ENCODE assay signal across 14 cellular contexts in genomic region chr9:100058699-100059579, GRCh38. TPM values are rescaled to one million over a fixed set of nuclear protein-coding genes. Genes with fewer than 3 reads are reported as not detected.
DNase-seq lines count a peak whose midpoint lies in the region; ATAC-seq lines count a peak whose summit lies in the region.
"Had no signal": no experiment of that assay in that cellular context is flagged by ENCODE, and none has a peak within 500 bp of the region (broad histone marks: within the 10 kb centered on the region; RNA-seq: fewer than 3 reads in every experiment).

No MANE protein-coding gene starts in this region.

- peaks cover 15% of the 10 kb centered on the region for H3K4me1 Mint-ChIP-seq in T-helper 17 cell
- H3K4me1 Mint-ChIP-seq in naive thymus-derived CD8-positive, alpha-beta T cell, result peaks cover 7 to 57% (median 11%) of the 10 kb centered on the region in 4 donors

- H3K4me3 Mint-ChIP-seq in T-helper 17 cell, result no peak overlapping the region
- peak overlapping the region in 1 of 10 donors; percentile 74 for H3K4me3 Mint-ChIP-seq in naive thymus-derived CD8-positive, alpha-beta T cell
- H3K4me3 Mint-ChIP-seq: WTC11 had no signal

- H3K27me3 Mint-ChIP-seq in T-helper 17 cell, result no peaks in the 10 kb centered on the region
- no peaks in the 10 kb centered on the region for H3K27me3 Mint-ChIP-seq in naive thymus-derived CD8-positive, alpha-beta T cell

- no peaks in the 10 kb centered on the region for H3K9me3 Mint-ChIP-seq in naive thymus-derived CD8-positive, alpha-beta T cell
- H3K9me3 Mint-ChIP-seq: WTC11 had no signal

- ATAC-seq in GM18517 (IDR thresholded peaks at IDR 0.05; ENCODE audit: unreplicated experiment) (peak; percentile 79), GM21423 (IDR thresholded peaks at IDR 0.05; ENCODE audit: unreplicated experiment) (peak; percentile 83), HG03064 (IDR thresholded peaks at IDR 0.05; ENCODE audit: low read depth, unreplicated experiment) (peak; percentile 72), T-helper 17 cell (peak; percentile 23)
- no peak for ATAC-seq in naive thymus-derived CD8-positive, alpha-beta T cell
- ATAC-seq: WTC11 had no signal

- peak overlapping the region; percentile 43 for H3K27ac Mint-ChIP-seq in T-helper 17 cell
- peak overlapping the region in 2 of 10 donors; percentile 32 to 59 for H3K27ac Mint-ChIP-seq in naive thymus-derived CD8-positive, alpha-beta T cell
- H3K27ac Mint-ChIP-seq: WTC11 had no signal

- POLR2A ChIA-PET in naive thymus-derived CD8-positive, alpha-beta T cell (lab: Charles Lee), result no interaction called here

- no peaks in the 10 kb centered on the region for H3K9me3 ChIP-seq in T-helper 17 cell (ENCODE audit: control insufficient read depth, low read length, poor library complexity, severe bottlenecking)

- H3K36me3 Mint-ChIP-seq in T-helper 17 cell (ENCODE audit: low read depth), result peaks cover 4% of the 10 kb centered on the region
- H3K36me3 Mint-ChIP-seq in naive thymus-derived CD8-positive, alpha-beta T cell, result peaks cover 5 to 50% (median 7%) of the 10 kb centered on the region in 3 donors
- H3K36me3 Mint-ChIP-seq: WTC11 had no signal

- DNase-seq in T-helper 17 cell (no peak), NCI-H2107 (lab: John Stamatoyannopoulos, UW) (no peak), NCI-H82 (lab: John Stamatoyannopoulos, UW) (no peak)
- DNase-seq in naive thymus-derived CD8-positive, alpha-beta T cell, result no peak
- DNase-seq in activated CD4-positive, CD25-positive, alpha-beta regulatory T cell treated with anti-CD3 and anti-CD28 coated beads, Interleukin-2, amount 50 U/mL, for 72 hours, result no peak
- DNase-seq: activated naive CD4-positive, alpha-beta T cell treated with Interleukin-2 at 50 U/mL for 16 hours; DMS79; dorsolateral prefrontal cortex; NCI-H1436; stimulated activated CD4-positive, alpha-beta T cell treated with anti-CD3 and anti-CD28 coated beads, Interleukin-12 subunit alpha, Interleukin-12 subunit beta, amount 100 ng/mL, for 4 hours had no signal

RNA-seq across cellular contexts. Expression of gene ERP44, which starts 39.9 kb away (rescaled TPM):
- 10 to 100 TPM; 11.6 to 12.4 TPM for total RNA-seq in T-helper 17 cell
- total RNA-seq in naive thymus-derived CD8-positive, alpha-beta T cell, result 10 to 100 TPM; 14.7 to 15.0 TPM
- 10 to 100 TPM; 28.0 to 35.0 (median 31.2) TPM for polyA plus RNA-seq in naive thymus-derived CD8-positive, alpha-beta T cell

RNA-seq across cellular contexts. Expression of gene INVS, which starts 40.1 kb away (rescaled TPM):
- total RNA-seq in T-helper 17 cell, result 10 to 100 TPM; 14.6 to 16.2 TPM
- 10 to 100 TPM; 20.1 to 22.1 TPM for total RNA-seq in naive thymus-derived CD8-positive, alpha-beta T cell
- polyA plus RNA-seq in naive thymus-derived CD8-positive, alpha-beta T cell, result 10 to 100 TPM in 1 of 3 donors, 1 to 10 TPM in 2; 5.5 to 10.5 (median 8.9) TPM

Comparison
In these comparisons a context has a peak if more than half of its experiments do, and no peak if none do; other contexts are left out.
1. ATAC-seq: peak in GM18517 (single experiment), GM21423 (single experiment), HG03064 (single experiment) and T-helper 17 cell (single experiment); none in naive thymus-derived CD8-positive, alpha-beta T cell (0 of 2).